Comparison of ENCODE assay signal across 9 cellular contexts in the genomic region with DNA sequence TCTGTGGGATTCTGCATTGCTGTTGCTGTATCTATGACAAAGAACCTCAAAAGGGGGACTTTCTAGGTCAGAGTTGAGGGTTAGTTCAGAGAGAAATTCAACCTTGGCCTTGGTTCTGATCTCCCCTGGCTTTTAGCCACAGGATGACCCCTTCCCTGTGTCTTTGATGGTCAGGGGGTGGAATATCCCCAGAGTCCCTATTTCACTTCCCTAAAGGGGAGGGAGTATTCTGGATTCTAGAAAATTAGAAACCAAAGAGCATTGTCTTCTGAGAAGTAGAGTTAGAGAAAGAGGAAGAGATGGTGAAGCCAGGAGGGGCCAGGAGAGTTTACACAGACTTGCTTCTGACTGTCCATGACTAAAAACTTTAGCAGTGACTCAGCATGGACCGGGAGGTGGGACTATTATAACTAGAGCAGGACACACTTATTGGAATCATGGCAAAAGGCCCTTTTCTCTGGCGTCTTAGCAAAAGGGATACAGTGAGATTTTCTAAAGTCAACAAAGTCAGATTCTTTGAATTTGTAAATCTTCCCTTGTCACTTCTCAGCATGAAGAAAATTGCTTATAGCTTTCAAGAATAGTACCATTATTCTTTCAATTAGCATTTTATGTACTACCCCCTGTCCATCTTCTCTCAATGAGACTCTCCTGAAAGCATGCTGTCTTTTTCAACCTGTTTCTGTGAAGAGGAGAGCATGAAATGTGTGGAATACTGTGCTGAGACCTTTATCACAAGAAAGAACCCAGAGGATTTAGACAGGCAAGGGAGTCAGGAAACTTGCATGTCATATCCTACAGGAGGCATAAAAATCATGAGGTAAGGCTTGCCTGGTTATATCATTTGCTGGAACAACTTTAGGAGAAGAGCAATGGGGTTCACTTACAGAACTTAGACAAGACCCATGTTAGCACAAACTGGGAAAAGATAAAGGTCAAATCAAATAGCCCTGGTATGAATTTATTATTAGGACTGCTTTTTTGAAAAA. TPM values are rescaled to one million over a fixed set of nuclear protein-coding genes. Genes with fewer than 3 reads are reported as not detected.
A peak's percentile ranks its signal among the peaks of the same experiment; 100 is the strongest.
DNase-seq lines count a peak whose midpoint lies in the region; ATAC-seq and TF ChIP-seq lines count a peak whose summit lies in the region.
"Had no signal": no experiment of that assay in that cellular context is flagged by ENCODE, and none has a peak within 500 bp of the region (broad histone marks: within the 10 kb centered on the region; RNA-seq: fewer than 3 reads in every experiment).

No MANE protein-coding gene starts in this region.

- H3K4me1 ChIP-seq in ACC112 (ENCODE audit: control insufficient read depth, insufficient read depth, low read length, unreplicated experiment): peaks cover 12% of the 10 kb centered on the region

- H3K27ac ChIP-seq in ACC112 (ENCODE audit: low read depth, low read length): peak overlapping the region; percentile 38

- no peaks in the 10 kb centered on the region for H3K79me2 ChIP-seq in ACC112 (ENCODE audit: control insufficient read depth, insufficient read depth, low read length, unreplicated experiment)

- H2AFZ ChIP-seq in ACC112 (ENCODE audit: low read length, unreplicated experiment): peak overlapping the region; percentile 82

- ATAC-seq in HG02970 (IDR thresholded peaks at IDR 0.05; ENCODE audit: low FRiP score, unreplicated experiment) (no peak), GM18502 (IDR thresholded peaks at IDR 0.05; ENCODE audit: poor library complexity, unreplicated experiment) (no peak), HG02759 (IDR thresholded peaks at IDR 0.05; ENCODE audit: unreplicated experiment) (no peak)

- no peaks in the 10 kb centered on the region for H3K27me3 ChIP-seq in ACC112 (ENCODE audit: insufficient read depth, low read length)

- DNase-seq in KBM-7 (peak; percentile 2), cardiac fibroblast (ENCODE audit: low read depth in 2 of 2) (peak; percentile 54 to 77), mucosa of gallbladder (ENCODE audit: low spot score) (peak; percentile 25), COLO668 (lab: John Stamatoyannopoulos, UW; ENCODE audit: unreplicated experiment) (no peak)
- DNase-seq: NCI-H2081 treated with DMSO at 0.1 percent for 48 hours had no signal

- no peak overlapping the region for H3K4me3 ChIP-seq in ACC112 (ENCODE audit: low read depth, low read length)
- H3K4me3 ChIP-seq in cardiac fibroblast (replicated peaks in 1 of 2; ENCODE audit: low read depth in 2 of 2, low read length in 2 of 2): no peak overlapping the region

- in situ Hi-C loops in KBM-7 (cut with MboI; ENCODE audit: low pct_unique_long_range_greater_than_20kb, low sequenced_read_pairs): no loop called here

- no peaks in the 10 kb centered on the region for H3K36me3 ChIP-seq in ACC112 (ENCODE audit: insufficient read depth, low read length)

- TF ChIP-seq CTCF in cardiac fibroblast (IDR thresholded peaks at IDR 0.05; ENCODE audit: low read depth, low read length): no peak

RNA-seq across cellular contexts. Expression of gene LPAR1, which starts 56.5 kb away (rescaled TPM):
- total RNA-seq in mucosa of gallbladder: 16.7 TPM
